ENCODE assay signal across 9 cellular contexts in the genomic region with DNA sequence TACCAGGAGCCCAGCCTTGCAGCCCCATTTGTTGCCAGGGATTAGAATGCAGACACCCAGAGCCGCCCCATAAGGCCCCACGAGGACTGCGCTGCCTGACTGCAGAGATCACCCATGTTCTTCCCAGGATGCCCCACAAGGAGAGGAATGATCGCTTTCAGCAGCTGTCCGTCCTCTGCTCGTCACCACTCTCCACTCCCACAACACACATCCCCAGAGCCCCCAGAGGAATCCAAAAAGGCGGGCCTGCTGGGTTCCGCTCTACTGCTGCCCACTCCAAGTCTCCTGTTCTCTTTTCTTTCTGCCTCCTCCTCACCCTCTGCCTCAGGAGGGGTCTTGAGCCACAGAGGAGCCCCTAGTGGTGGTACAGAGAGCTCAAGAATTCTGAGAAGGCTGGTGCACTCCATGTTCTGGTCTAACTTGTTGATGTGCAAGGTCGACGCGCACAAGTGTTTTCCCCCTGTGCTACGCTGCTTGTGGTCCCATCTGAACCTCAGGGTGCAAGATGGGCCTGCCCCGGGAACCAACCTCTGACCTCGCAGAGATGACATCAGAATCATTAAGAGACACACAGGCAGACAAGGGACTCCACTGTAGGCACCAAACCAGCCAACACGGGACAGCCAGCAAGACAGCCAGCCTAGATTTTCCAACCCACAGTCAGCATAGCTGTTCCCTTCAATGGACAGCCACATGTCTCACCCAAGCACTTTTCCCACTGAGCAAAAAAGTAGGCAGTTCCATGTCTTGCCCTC. TPM values are rescaled to one million over a fixed set of nuclear protein-coding genes. Genes with fewer than 3 reads are reported as not detected.
DNase-seq lines count a peak whose midpoint lies in the region; ATAC-seq and TF ChIP-seq lines count a peak whose summit lies in the region.
"Had no signal": no experiment of that assay in that cellular context is flagged by ENCODE, and none has a peak within 500 bp of the region (broad histone marks: within the 10 kb centered on the region; RNA-seq: fewer than 3 reads in every experiment).

No MANE protein-coding gene starts in this region.

- H3K79me2 ChIP-seq in PC-3 (ENCODE audit: low read length) (peaks cover 90% of the 10 kb centered on the region), neural progenitor cell (ENCODE audit: low read depth) (peaks cover 21% of the 10 kb centered on the region)

- peaks cover 81% of the 10 kb centered on the region for H3K4me1 Mint-ChIP-seq in CD8-positive, alpha-beta T cell (ENCODE audit: low read depth)
- peaks cover 63% of the 10 kb centered on the region for H3K4me1 Mint-ChIP-seq in neural progenitor cell

- H3K4me2 ChIP-seq in PC-3 (ENCODE audit: low read length) (peak overlapping the region; percentile 65), neural progenitor cell (peak overlapping the region; percentile 2)

- H3K27me3 ChIP-seq in CD8-positive, alpha-beta T cell (ENCODE audit: insufficient read depth, low read length), result no peaks in the 10 kb centered on the region
- no peaks in the 10 kb centered on the region for H3K27me3 ChIP-seq in PC-3 (ENCODE audit: low read length)
- H3K27me3 ChIP-seq in neural progenitor cell, result no peaks in the 10 kb centered on the region

- H3K4me1 ChIP-seq in CD8-positive, alpha-beta T cell (ENCODE audit: insufficient read depth, low read length), result peaks cover 80% of the 10 kb centered on the region
- peaks cover 85% of the 10 kb centered on the region for H3K4me1 ChIP-seq in PC-3 (ENCODE audit: insufficient read depth, low read length)
- H3K4me1 ChIP-seq in neural progenitor cell, result peaks cover 34% of the 10 kb centered on the region

- H3K9me2 ChIP-seq in PC-3 (replicated peaks; ENCODE audit: low read length), result no peaks in the 10 kb centered on the region

- intact Hi-C loops in CD8-positive, alpha-beta T cell (cut with DNase I, micrococcal nuclease), result no loop called here
- intact Hi-C loops in PC-3 (cut with micrococcal nuclease), result no loop called here

- TF ChIP-seq CTCF in CD8-positive, alpha-beta T cell (IDR thresholded peaks at IDR 0.05), result no peak
- TF ChIP-seq CTCF in PC-3 (conservative IDR thresholded peaks at IDR 0.05; ENCODE audit: low read depth, low read length), result peak; percentile 59
- peak; percentile 58 for TF ChIP-seq CTCF in neural progenitor cell (IDR thresholded peaks at IDR 0.05)

- CTCF ChIA-PET in CD8-positive, alpha-beta T cell (lab: Charles Lee), result interaction anchor here (0.6 to 9.3 kb wide), 6 partner anchors 8 to 56 kb away, joined by 3 to 111 read pairs (median 16); a partner anchor contains a TSS
- CTCF ChIA-PET in PC-3 (lab: Charles Lee), result interaction anchor here (0.6 to 1.5 kb wide), 8 partner anchors 22 to 155 kb away, joined by 3 to 10 read pairs (median 5); a partner anchor contains a TSS

- POLR2A ChIA-PET in CD8-positive, alpha-beta T cell (lab: Charles Lee), result interaction anchor here (0.7 to 2.1 kb wide), 4 partner anchors 14 to 34 kb away, joined by 3 to 7 read pairs (median 4); a partner anchor contains a TSS
- POLR2A ChIA-PET in PC-3 (lab: Charles Lee; ENCODE audit: unreplicated experiment), result interaction anchor here (0.7 to 1.5 kb wide), 5 partner anchors 12 to 56 kb away, joined by 4 to 14 read pairs (median 9); a partner anchor contains a TSS

- H3K36me3 Mint-ChIP-seq in CD8-positive, alpha-beta T cell, result peaks cover 14% of the 10 kb centered on the region
- H3K36me3 Mint-ChIP-seq in neural progenitor cell, result no peaks in the 10 kb centered on the region

- H3K9me3 ChIP-seq in CD8-positive, alpha-beta T cell (ENCODE audit: low read length), result no peaks in the 10 kb centered on the region
- no peaks in the 10 kb centered on the region for H3K9me3 ChIP-seq in PC-3 (ENCODE audit: low read length)
- H3K9me3 ChIP-seq in neural progenitor cell (ENCODE audit: low read depth), result no peaks in the 10 kb centered on the region

- H3K9ac ChIP-seq in PC-3 (ENCODE audit: low read length), result peak overlapping the region; percentile 46
- H3K9ac ChIP-seq in neural progenitor cell, result no peak overlapping the region

- H3K36me3 ChIP-seq in CD8-positive, alpha-beta T cell (ENCODE audit: insufficient read depth, low read length), result no peaks in the 10 kb centered on the region
- peaks cover 10% of the 10 kb centered on the region; the same call in 1 of the 2 replicates for H3K36me3 ChIP-seq in PC-3 (ENCODE audit: low read depth, low read length)
- H3K36me3 ChIP-seq in neural progenitor cell, result no peaks in the 10 kb centered on the region

- H3F3A ChIP-seq in PC-3 (ENCODE audit: low read length, unreplicated experiment) (peaks cover 32% of the 10 kb centered on the region), neural progenitor cell (ENCODE audit: low read depth) (peaks cover 28% of the 10 kb centered on the region)

- peak overlapping the region; percentile 66 for H3K27ac Mint-ChIP-seq in CD8-positive, alpha-beta T cell
- peak overlapping the region; percentile 96 for H3K27ac Mint-ChIP-seq in neural progenitor cell

- no peak overlapping the region for H3K4me3 ChIP-seq in CD8-positive, alpha-beta T cell (ENCODE audit: low read depth, low read length)
- H3K4me3 ChIP-seq in PC-3 (ENCODE audit: low read length), result peak overlapping the region; percentile 21; the same call in 1 of the 2 replicates
- no peak overlapping the region for H3K4me3 ChIP-seq in neural progenitor cell

- H3K4me3 Mint-ChIP-seq in CD8-positive, alpha-beta T cell, result peak overlapping the region; percentile 43
- peak overlapping the region; percentile 65 for H3K4me3 Mint-ChIP-seq in neural progenitor cell

- no peaks in the 10 kb centered on the region for H3K9me3 Mint-ChIP-seq in CD8-positive, alpha-beta T cell
- H3K9me3 Mint-ChIP-seq in neural progenitor cell, result no peaks in the 10 kb centered on the region

- no peak for DNase-seq in CD8-positive, alpha-beta T cell
- DNase-seq in PC-3, result no peak
- no peak for DNase-seq in epithelial cell of prostate (ENCODE audit: low read depth, low spot score)
- peak; percentile 55 for DNase-seq in neural progenitor cell (ENCODE audit: low spot score)
- no peak for DNase-seq in NCI-H446 treated with DMSO at 0.1 percent for 48 hours (lab: John Stamatoyannopoulos, UW)
- DNase-seq in NCI-H2196 (lab: John Stamatoyannopoulos, UW; ENCODE audit: unreplicated experiment), result no peak
- no peak for DNase-seq in superior temporal gyrus (ENCODE audit: extremely low spot score)
- no peak for DNase-seq in cortex of kidney (lab: John Stamatoyannopoulos, UW)
- DNase-seq: activated CD4-positive, alpha-beta T cell treated with anti-CD3 and anti-CD28 coated beads, Interleukin-2, amount 50 U/mL, for 1 hour had no signal

- no peak for ATAC-seq in CD8-positive, alpha-beta T cell
- ATAC-seq in PC-3, result no peak

- no TSS peak for BruUV-seq in PC-3 (replicated peaks; lab: Mats Ljungman, UMichigan)

- no peaks in the 10 kb centered on the region for H3K27me3 Mint-ChIP-seq in CD8-positive, alpha-beta T cell (ENCODE audit: low read depth)
- peaks cover 2% of the 10 kb centered on the region for H3K27me3 Mint-ChIP-seq in neural progenitor cell (ENCODE audit: insufficient read depth, low read depth)

- no peak overlapping the region for H3K27ac ChIP-seq in CD8-positive, alpha-beta T cell (ENCODE audit: low read depth, low read length)
- peak overlapping the region; percentile 93 for H3K27ac ChIP-seq in PC-3 (ENCODE audit: low read length)
- peak overlapping the region; percentile 99 for H3K27ac ChIP-seq in epithelial cell of prostate
- no peak overlapping the region for H3K27ac ChIP-seq in neural progenitor cell

- peaks cover 8% of the 10 kb centered on the region; the same call in 1 of the 2 replicates for H4K20me1 ChIP-seq in PC-3 (ENCODE audit: low read length)
- H4K20me1 ChIP-seq in neural progenitor cell (ENCODE audit: low read depth), result peaks cover 79% of the 10 kb centered on the region

- H2AFZ ChIP-seq in PC-3 (ENCODE audit: low read length), result no peak overlapping the region
- no peak overlapping the region for H2AFZ ChIP-seq in neural progenitor cell (replicated peaks)

RNA-seq across cellular contexts. Expression of a gene that starts 30.0 kb away (rescaled TPM):
- 100 to 1,000 TPM; 170 to 171 TPM for total RNA-seq in CD8-positive, alpha-beta T cell
- total RNA-seq in PC-3 (2014; rRNA removed) (313 and 413 TPM in 2 replicates), neural progenitor cell (ENCODE audit: low replicate concordance) (8.2 and 19.3 TPM in 2 replicates)

RNA-seq across cellular contexts. Expression of a gene that starts 34.6 kb away (rescaled TPM):
- total RNA-seq in CD8-positive, alpha-beta T cell, result 1,000 to 10,000 TPM; 2,094 to 2,102 TPM
- total RNA-seq in PC-3 (2014; rRNA removed) (6,714 and 7,550 TPM in 2 replicates), neural progenitor cell (ENCODE audit: low replicate concordance) (7,069 and 9,364 TPM in 2 replicates)

RNA-seq across cellular contexts. Expression of a gene that starts 41.0 kb away (rescaled TPM):
- total RNA-seq in CD8-positive, alpha-beta T cell, result 100 to 1,000 TPM; 161 to 163 TPM
- total RNA-seq in PC-3 (2014; rRNA removed), result 254 and 334 TPM in 2 replicates
- total RNA-seq in neural progenitor cell (ENCODE audit: low replicate concordance), result 60.9 and 74.3 TPM in 2 replicates

RNA-seq across cellular contexts. Expression of a gene that starts 56.2 kb away (rescaled TPM):
- total RNA-seq in CD8-positive, alpha-beta T cell, result 1,000 to 10,000 TPM; 6,214 to 6,704 TPM
- total RNA-seq in PC-3 (2014; rRNA removed), result under 0.01 TPM in 2 replicates
- under 0.01 TPM in 1 of 2 replicates, not detected in the other for total RNA-seq in neural progenitor cell (ENCODE audit: low replicate concordance)

RNA-seq across cellular contexts. Expression of a gene that starts 57.5 kb away (rescaled TPM):
- 1,000 to 10,000 TPM; 1,572 to 1,612 TPM for total RNA-seq in CD8-positive, alpha-beta T cell
- total RNA-seq in PC-3 (2014; rRNA removed) (under 0.01 TPM in 2 replicates), neural progenitor cell (ENCODE audit: low replicate concordance) (under 0.01 TPM in 2 replicates)

Comparison
In these comparisons a context has a peak if more than half of its experiments do, and no peak if none do; other contexts are left out.
1. H3K27ac ChIP-seq: peak in PC-3 (single experiment) and epithelial cell of prostate (single experiment); none in CD8-positive, alpha-beta T cell (single experiment) and neural progenitor cell (single experiment).